In genomic region chr17:42121066-42121769, GRCh38 we compare ENCODE assay signal across 8 cellular contexts. TPM values are rescaled to one million over a fixed set of nuclear protein-coding genes. Genes with fewer than 3 reads are reported as not detected.
DNase-seq lines count a peak whose midpoint lies in the region; ATAC-seq and TF ChIP-seq lines count a peak whose summit lies in the region.

Gene KAT2A, minus strand, starts transcription at chr17:42121367. Its CDS starts 63 bp downstream, at chr17:42121304.

- peak within 1 kb of the TSS; percentile 68 for H3K4me3 ChIP-seq in kidney epithelial cell (ENCODE audit: low read depth, low read length)

- no peak for TF ChIP-seq CTCF in kidney epithelial cell (IDR thresholded peaks at IDR 0.05; ENCODE audit: insufficient read depth, low read length, poor library complexity, severe bottlenecking)

- DNase-seq in GM03348 (ENCODE audit: low spot score) (peak; percentile 97), NCI-H226 (peak; percentile 76), cerebellar cortex (ENCODE audit: low spot score) (peak; percentile 88), kidney epithelial cell (ENCODE audit: low read depth) (no peak)
- DNase-seq in activated CD4-positive, alpha-beta T cell treated with anti-CD3 and anti-CD28 coated beads for 1 hour: peak; percentile 71
- DNase-seq in stimulated activated CD4-positive, alpha-beta T cell treated with anti-CD3 and anti-CD28 coated beads, Interleukin-12 subunit alpha, Interleukin-12 subunit beta, amount 100 ng/mL, for 48 hours (ENCODE audit: low read depth in 2 of 3, low spot score in 1 of 3): peak; percentile 56 to 72 (median 59)

- ATAC-seq in HG02759 (IDR thresholded peaks at IDR 0.05; ENCODE audit: unreplicated experiment): peak; percentile 83
- ATAC-seq in GM21619 (IDR thresholded peaks at IDR 0.05; ENCODE audit: unreplicated experiment): no peak

- H3K27me3 ChIP-seq in kidney epithelial cell (ENCODE audit: control insufficient read depth, insufficient read depth, low read length): no peaks in the 10 kb centered on the region

- H3K36me3 ChIP-seq in kidney epithelial cell (ENCODE audit: control insufficient read depth, insufficient read depth, low read length): peaks cover 2% of the 10 kb centered on the region

RNA-seq across cellular contexts. Expression of gene KAT2A, which starts in this region (rescaled TPM):
- 22.2 and 32.4 TPM in 2 replicates for total RNA-seq in kidney epithelial cell
